In genomic region chr3:53109190-53109589, GRCh38 we compare ENCODE assay signal across 9 cellular contexts. TPM values are rescaled to one million over a fixed set of nuclear protein-coding genes. Genes with fewer than 3 reads are reported as not detected.
A peak's percentile ranks its signal among the peaks of the same experiment; 100 is the strongest.
DNase-seq lines count a peak whose midpoint lies in the region; TF ChIP-seq lines count a peak whose summit lies in the region.
"Had no signal": no experiment of that assay in that cellular context is flagged by ENCODE, and none has a peak within 500 bp of the region (broad histone marks: within the 10 kb centered on the region; RNA-seq: fewer than 3 reads in every experiment).

No MANE protein-coding gene starts in this region.

- no peak overlapping the region for H3K4ac ChIP-seq in mesenchymal stem cell (ENCODE audit: low read depth in 1 of 2, low read length in 2 of 2)

- no peaks in the 10 kb centered on the region for H3K9me3 ChIP-seq in mesenchymal stem cell (ENCODE audit: control insufficient read depth, low read length)
- H3K9me3 ChIP-seq in Peyer's patch = no peaks in the 10 kb centered on the region
- H3K9me3 ChIP-seq in colonic mucosa = no peaks in the 10 kb centered on the region
- H3K9me3 ChIP-seq: heart left ventricle had no signal

- 91% methylated on average over 1 of the region's 1 CpG for WGBS in mesenchymal stem cell

- peak overlapping the region; percentile 22; the same call in 1 of the 2 replicates for H3K27ac ChIP-seq in KMS-11
- H3K27ac ChIP-seq in mesenchymal stem cell (ENCODE audit: low read length, poor library complexity, severe bottlenecking) = peak overlapping the region; percentile 75
- peak overlapping the region in 2 of 4 donors; percentile 17 to 43 for H3K27ac ChIP-seq in Peyer's patch
- no peak overlapping the region for H3K27ac ChIP-seq in colonic mucosa

- H3K4me3 ChIP-seq in KMS-11 (IDR thresholded peaks at IDR 0.05; ENCODE audit: insufficient read depth, low read depth, low read length) (no peak overlapping the region), mesenchymal stem cell (ENCODE audit: insufficient read depth in 1 of 2, low read depth in 1 of 2, low read length in 2 of 2) (no peak overlapping the region), Peyer's patch (no peak overlapping the region), colonic mucosa (no peak overlapping the region)
- H3K4me3 ChIP-seq: heart left ventricle had no signal

- intact Hi-C loops in colonic mucosa (cut with DNase I) = no loop called here

- no peaks in the 10 kb centered on the region for H4K20me1 ChIP-seq in KMS-11 (ENCODE audit: insufficient read depth)

- no peak overlapping the region for H2BK15ac ChIP-seq in mesenchymal stem cell (ENCODE audit: low read depth, poor library complexity, severe bottlenecking)

- peak overlapping the region; percentile 95 for H2AK5ac ChIP-seq in mesenchymal stem cell (ENCODE audit: low read length, severe bottlenecking)

- no peak overlapping the region for H4K8ac ChIP-seq in mesenchymal stem cell (ENCODE audit: low read length)

- no peak overlapping the region for H2BK5ac ChIP-seq in mesenchymal stem cell (ENCODE audit: low read depth, low read length, poor library complexity, severe bottlenecking)

- H3K4me1 ChIP-seq in KMS-11 (ENCODE audit: low read depth, poor library complexity, severe bottlenecking) (peaks cover 58% of the 10 kb centered on the region), mesenchymal stem cell (ENCODE audit: control insufficient read depth, insufficient read depth, low read depth, low read length) (peaks cover 8% of the 10 kb centered on the region), Peyer's patch (no peaks in the 10 kb centered on the region), colonic mucosa (no peaks in the 10 kb centered on the region)

- H3K79me2 ChIP-seq in KMS-11 (ENCODE audit: insufficient read depth, low read depth) = no peaks in the 10 kb centered on the region

- in situ Hi-C loops in Caki2 (cut with HindIII; ENCODE audit: low pct_unique_long_range_greater_than_20kb, low sequenced_read_pairs) = no loop called here

- H2BK120ac ChIP-seq in mesenchymal stem cell (ENCODE audit: low read depth, low read length) = no peak overlapping the region

- H3K23ac ChIP-seq in mesenchymal stem cell (ENCODE audit: low read length in 2 of 2) = no peak overlapping the region

- H3K79me1 ChIP-seq in mesenchymal stem cell (replicated peaks; ENCODE audit: low read length, poor library complexity, severe bottlenecking) = peaks cover 11% of the 10 kb centered on the region

- H3K4me2 ChIP-seq in KMS-11 (no peak overlapping the region; the same call in 1 of the 2 replicates), mesenchymal stem cell (ENCODE audit: low read length, poor library complexity, severe bottlenecking) (no peak overlapping the region)

- no peak for TF ChIP-seq POLR2A in Peyer's patch (IDR thresholded peaks at IDR 0.05)

- no peak overlapping the region for H4K91ac ChIP-seq in mesenchymal stem cell (ENCODE audit: low read length)

- H3K9ac ChIP-seq in KMS-11 (no peak overlapping the region), mesenchymal stem cell (ENCODE audit: low read length) (peak overlapping the region; percentile 21), colonic mucosa (ENCODE audit: low read depth in 2 of 2, low read length in 2 of 2) (no peak overlapping the region)

- H3K27me3 ChIP-seq in KMS-11 (ENCODE audit: insufficient read depth, low read depth) (no peaks in the 10 kb centered on the region), mesenchymal stem cell (ENCODE audit: control insufficient read depth in 1 of 2, insufficient read depth in 1 of 2, low read length in 2 of 2) (no peaks in the 10 kb centered on the region), Peyer's patch (no peaks in the 10 kb centered on the region), colonic mucosa (no peaks in the 10 kb centered on the region)
- H3K27me3 ChIP-seq: heart left ventricle had no signal

- H3K36me3 ChIP-seq in KMS-11 (ENCODE audit: insufficient read depth) (no peaks in the 10 kb centered on the region), mesenchymal stem cell (ENCODE audit: control insufficient read depth in 1 of 2, insufficient read depth in 2 of 2, low read depth in 1 of 2, low read length in 2 of 2) (peaks cover 24 to 35% of the 10 kb centered on the region in 2 experiments), Peyer's patch (peaks cover 0 to 17% (median 0%) of the 10 kb centered on the region in 3 donors), colonic mucosa (no peaks in the 10 kb centered on the region)

- TF ChIP-seq CTCF in KMS-11 (conservative IDR thresholded peaks at IDR 0.05; ENCODE audit: low read depth, low read length) (no peak), Peyer's patch (IDR thresholded peaks at IDR 0.05) (no peak), colonic mucosa (IDR thresholded peaks at IDR 0.05) (no peak)

- H3K18ac ChIP-seq in mesenchymal stem cell (ENCODE audit: low read depth in 1 of 2, low read length in 2 of 2) = no peak overlapping the region

- DNase-seq in Caki2 (ENCODE audit: low read depth) (peak; percentile 37), amniotic epithelial cell (ENCODE audit: low read depth) (peak; percentile 79), mesenchymal stem cell (peak; percentile 6), Peyer's patch (no peak), NCI-H82 (lab: John Stamatoyannopoulos, UW) (no peak), SK-N-DZ (ENCODE audit: low spot score) (no peak), colonic mucosa (no peak)

- no peak overlapping the region for H3K14ac ChIP-seq in mesenchymal stem cell (ENCODE audit: low read length in 2 of 2)

- no peak overlapping the region for H2BK12ac ChIP-seq in mesenchymal stem cell (ENCODE audit: low read length in 2 of 2)

- H2AFZ ChIP-seq in KMS-11 (ENCODE audit: low read depth) = no peak overlapping the region
- H2AFZ ChIP-seq in mesenchymal stem cell (ENCODE audit: low read depth, low read length) = no peak overlapping the region

RNA-seq across cellular contexts. Expression of gene RFT1, which starts 21.0 kb away (rescaled TPM):
- total RNA-seq in Caki2 (2014; rRNA removed; shearing (Covaris generic); ENCODE audit: low replicate concordance) = 7.3 and 19.5 TPM in 2 replicates
- polyA plus RNA-seq in mesenchymal stem cell (2013, experiment 1 of 2) = 10.1 TPM
- 10.0 TPM for polyA plus RNA-seq in mesenchymal stem cell (2013, experiment 2 of 2)
- total RNA-seq in Peyer's patch = 10 to 100 TPM in 3 of 4 donors, 1 to 10 TPM in 1; 9.0 to 19.8 (median 10.8) TPM
- polyA plus RNA-seq in SK-N-DZ (2014; cell fraction: cytosol; rRNA removed) = 6.0 and 9.5 TPM in 2 replicates
- polyA plus RNA-seq in SK-N-DZ (2014; cell fraction: nucleus; rRNA removed) = 10.0 and 12.3 TPM in 2 replicates
- total RNA-seq in colonic mucosa = 10 to 100 TPM; 15.3 to 30.4 TPM

RNA-seq across cellular contexts. Expression of gene PRKCD, which starts 51.8 kb away (rescaled TPM):
- 10.8 and 13.0 TPM in 2 replicates for total RNA-seq in Caki2 (2014; rRNA removed; shearing (Covaris generic); ENCODE audit: low replicate concordance)
- 16.8 TPM for polyA plus RNA-seq in mesenchymal stem cell (2013, experiment 1 of 2)
- 15.8 TPM for polyA plus RNA-seq in mesenchymal stem cell (2013, experiment 2 of 2)
- total RNA-seq in Peyer's patch (10 to 100 TPM; 36.3 to 73.1 (median 70.6) TPM), colonic mucosa (10 to 100 TPM; 58.9 to 75.0 TPM)
- polyA plus RNA-seq in SK-N-DZ (2014; cell fraction: cytosol; rRNA removed) = 0.83 and 1.1 TPM in 2 replicates
- polyA plus RNA-seq in SK-N-DZ (2014; cell fraction: nucleus; rRNA removed) = 1.4 and 14.4 TPM in 2 replicates

Comparison
In these comparisons a context has a peak if more than half of its experiments do, and no peak if none do; other contexts are left out.
1. DNase-seq: peak in Caki2 (single experiment), amniotic epithelial cell (single experiment) and mesenchymal stem cell (single experiment); none in Peyer's patch (0 of 3), NCI-H82 (single experiment), SK-N-DZ (single experiment) and colonic mucosa (single experiment).